In the genomic region with DNA sequence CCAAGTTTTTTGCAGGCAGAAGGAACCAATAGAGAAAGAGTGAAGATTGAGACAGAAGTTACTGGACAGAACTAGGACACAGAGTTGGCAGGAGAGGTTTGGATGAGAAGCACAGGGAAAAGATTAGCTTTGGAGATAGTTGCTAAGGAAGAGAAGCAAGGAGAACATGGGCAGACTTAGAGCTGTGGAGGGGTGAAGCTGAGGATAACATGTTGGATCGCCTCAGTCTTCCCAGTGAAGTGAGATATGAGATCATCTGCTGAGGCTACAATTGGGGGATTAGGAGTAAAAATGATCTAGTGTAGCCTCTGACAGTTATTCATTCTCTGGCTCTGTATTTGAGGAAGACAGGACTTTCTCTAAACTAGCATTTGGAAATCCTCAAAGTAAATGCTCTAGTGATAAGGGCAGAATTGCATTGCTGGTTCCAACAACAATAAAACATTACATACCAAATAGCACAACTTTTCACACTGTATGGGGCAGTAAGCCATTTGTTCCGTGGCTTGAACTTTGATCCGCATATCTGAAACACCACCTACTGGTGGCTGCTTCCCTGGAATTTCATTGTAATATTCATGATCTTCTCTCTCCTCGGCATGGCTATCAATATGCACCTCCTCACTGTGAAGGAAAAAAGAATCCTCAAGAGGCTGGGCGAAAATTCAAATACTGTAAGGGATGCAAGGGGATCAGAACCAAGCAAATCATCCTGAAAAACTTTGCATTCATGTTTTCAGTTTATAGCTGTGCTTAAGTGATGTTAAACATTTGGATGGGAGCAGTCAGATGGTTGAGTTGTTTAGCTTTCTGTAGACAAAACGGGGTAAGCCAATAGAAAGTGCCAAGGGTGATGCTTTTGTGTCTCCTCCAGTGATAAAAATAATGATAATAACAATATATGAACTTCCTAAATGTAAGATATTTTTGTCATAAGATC, we compare ENCODE assay signal across 10 cellular contexts. TPM values are rescaled to one million over a fixed set of nuclear protein-coding genes. Genes with fewer than 3 reads are reported as not detected.
DNase-seq lines count a peak whose midpoint lies in the region; ATAC-seq, FAIRE-seq and TF ChIP-seq lines count a peak whose summit lies in the region.
"Had no signal": no experiment of that assay in that cellular context is flagged by ENCODE, and none has a peak within 500 bp of the region (broad histone marks: within the 10 kb centered on the region; RNA-seq: fewer than 3 reads in every experiment).

No MANE protein-coding gene starts in this region.

- no peak overlapping the region; the same call in 1 of the 2 replicates for H2AFZ ChIP-seq in GM12878 (ENCODE audit: control insufficient read depth, low read depth, low read length)

- WGBS in GM12878 (ENCODE audit: insufficient coverage, insufficient replicate concordance, low lambda C conversion rate, missing lambda C conversion rate), result 14% methylated on average over 6 of the region's 6 CpGs

- H3K4me3 ChIP-seq in BE2C (ENCODE audit: low read depth, low read length), result no peak overlapping the region
- no peak overlapping the region for H3K4me3 ChIP-seq in GM12878
- no peak overlapping the region for H3K4me3 ChIP-seq in lower lobe of right lung

- TF ChIP-seq CTCF in BE2C (IDR thresholded peaks at IDR 0.05; ENCODE audit: low read depth, low read length) (peak; percentile 80), GM12878 (IDR thresholded peaks at IDR 0.05 in 2 of 3, conservative IDR thresholded peaks at IDR 0.05 in 1 of 3; ENCODE audit: control insufficient read depth in 2 of 3, extremely low read depth in 1 of 3, insufficient read depth in 1 of 3, low read depth in 3 of 3, low read length in 3 of 3) (peak in 1 of 3 experiments; percentile 25; a peak in 2 of 6 replicates), lower lobe of right lung (IDR thresholded peaks at IDR 0.05) (peak; percentile 43)

- H3K4me1 ChIP-seq in BE2C, result peaks cover 8% of the 10 kb centered on the region
- H3K4me1 ChIP-seq in GM12878 (ENCODE audit: control insufficient read depth, insufficient read depth, low read length), result no peaks in the 10 kb centered on the region
- no peaks in the 10 kb centered on the region for H3K4me1 ChIP-seq in lower lobe of right lung

- no peak for ATAC-seq in GM12878
- ATAC-seq in lower lobe of right lung, result peak; percentile 64 to 66

- CTCF ChIA-PET in GM12878 (lab: Yijun Ruan, JAX), result interaction anchor here (0.8 to 1.9 kb wide), 3 partner anchors 496 to 1460 kb away, joined by 3 to 7 read pairs (median 3); no protein-coding TSS in a partner anchor

- H4K20me1 ChIP-seq in GM12878 (ENCODE audit: control insufficient read depth, insufficient read depth), result no peaks in the 10 kb centered on the region

- H3K36me3 ChIP-seq in BE2C (no peaks in the 10 kb centered on the region; the same call in 1 of the 2 replicates), GM12878 (ENCODE audit: control insufficient read depth in 2 of 2, insufficient read depth in 2 of 2, low read length in 1 of 2) (no peaks in the 10 kb centered on the region), lower lobe of right lung (no peaks in the 10 kb centered on the region)

- DNase-seq in BE2C, result peak; percentile 32
- DNase-seq in GM12878 (ENCODE audit: low read depth, low spot score), result no peak
- DNase-seq in lower lobe of right lung, result no peak
- no peak for DNase-seq in activated T-helper 1 cell treated with anti-CD3 and anti-CD28 coated beads, Interleukin-12 subunit alpha, Interleukin-12 subunit beta, Interleukin-2, Interleukin-4 antibody, amounts not matched to agents 30 ng/mL and 10 ng/mL and 1 ng/mL, durations not matched to agents 14 hours and 24 hours and 36 hours (ENCODE audit: low spot score)
- no peak for DNase-seq in activated CD4-positive, alpha-beta T cell treated with anti-CD3 and anti-CD28 coated beads for 1 hour
- no peak for DNase-seq in activated naive CD8-positive, alpha-beta T cell treated with anti-CD3 and anti-CD28 coated beads for 36 hours
- no peak for DNase-seq in T-helper 2 cell

- no peak overlapping the region for H3K27ac Mint-ChIP-seq in activated T-helper 1 cell treated with anti-CD3 and anti-CD28 coated beads, Interleukin-12 subunit alpha, Interleukin-12 subunit beta, Interleukin-2, Interleukin-4 antibody, amounts not matched to agents 30 ng/mL and 10 ng/mL and 1 ng/mL, durations not matched to agents 14 hours and 24 hours and 36 hours
- H3K27ac Mint-ChIP-seq in activated naive CD8-positive, alpha-beta T cell treated with anti-CD3 and anti-CD28 coated beads for 36 hours, result no peak overlapping the region
- H3K27ac Mint-ChIP-seq: dendritic cell treated with granulocyte-macrophage colony-stimulating factor and Interleukin-4, amounts not matched to agents 40 ng/mL and 50 ng/mL, for 4 days; stimulated activated naive CD8-positive, alpha-beta T cell treated with anti-CD3 and anti-CD28 coated beads, Interleukin-15, Interleukin-2, amounts not matched to agents 100 ng/mL and 50 ng/mL, for 24 hours had no signal

- TF ChIP-seq RAD21 in Ishikawa (IDR thresholded peaks at IDR 0.05; ENCODE audit: low read depth), result peak; percentile 65
- 0 out of 2 replicates have a peak, but pooled peaks have one; percentile 10 for TF ChIP-seq RAD21 in GM12878 (IDR thresholded peaks at IDR 0.05; ENCODE audit: insufficient read depth, low read depth, low read length)

- no peaks in the 10 kb centered on the region for H3K9me3 Mint-ChIP-seq in activated T-helper 1 cell treated with anti-CD3 and anti-CD28 coated beads, Interleukin-12 subunit alpha, Interleukin-12 subunit beta, Interleukin-2, Interleukin-4 antibody, amounts not matched to agents 30 ng/mL and 10 ng/mL and 1 ng/mL, durations not matched to agents 14 hours and 24 hours and 36 hours
- no peaks in the 10 kb centered on the region for H3K9me3 Mint-ChIP-seq in activated naive CD8-positive, alpha-beta T cell treated with anti-CD3 and anti-CD28 coated beads for 36 hours
- H3K9me3 Mint-ChIP-seq: dendritic cell treated with granulocyte-macrophage colony-stimulating factor and Interleukin-4, amounts not matched to agents 40 ng/mL and 50 ng/mL, for 4 days; stimulated activated naive CD8-positive, alpha-beta T cell treated with anti-CD3 and anti-CD28 coated beads, Interleukin-15, Interleukin-2, amounts not matched to agents 100 ng/mL and 50 ng/mL, for 24 hours had no signal

- RAD21 ChIA-PET in GM12878 (lab: Charles Lee; ENCODE audit: unreplicated experiment), result interaction anchor here (1.1 to 1.2 kb wide), 3 partner anchors 45 to 497 kb away, joined by 3 to 4 read pairs (median 3); a partner anchor contains a TSS

- no peak overlapping the region for H3K9ac ChIP-seq in GM12878 (ENCODE audit: control insufficient read depth, insufficient read depth, low read length)

- SMC1A ChIA-PET in GM12878 (lab: Charles Lee; ENCODE audit: uncharacterized antibody, unreplicated experiment), result interaction anchor here (0.5 kb wide), 1 partner anchor 327 kb away, joined by 3 read pairs; no protein-coding TSS in a partner anchor

- in situ Hi-C loops in GM12878 (cut with MboI), result no loop called here

- POLR2A ChIA-PET in GM12878 (lab: Charles Lee), result no interaction called here

- no peak for TF ChIP-seq EP300 in Ishikawa (IDR thresholded peaks at IDR 0.05; ENCODE audit: borderline replicate concordance)
- TF ChIP-seq EP300 in GM12878 (IDR thresholded peaks at IDR 0.05; ENCODE audit: borderline replicate concordance in 1 of 2, control insufficient read depth in 1 of 2, low read depth in 2 of 2, low read length in 2 of 2), result no peak

- no peak overlapping the region for H3K4me3 Mint-ChIP-seq in activated T-helper 1 cell treated with anti-CD3 and anti-CD28 coated beads, Interleukin-12 subunit alpha, Interleukin-12 subunit beta, Interleukin-2, Interleukin-4 antibody, amounts not matched to agents 30 ng/mL and 10 ng/mL and 1 ng/mL, durations not matched to agents 14 hours and 24 hours and 36 hours
- H3K4me3 Mint-ChIP-seq in activated naive CD8-positive, alpha-beta T cell treated with anti-CD3 and anti-CD28 coated beads for 36 hours, result no peak overlapping the region
- H3K4me3 Mint-ChIP-seq: dendritic cell treated with granulocyte-macrophage colony-stimulating factor and Interleukin-4, amounts not matched to agents 40 ng/mL and 50 ng/mL, for 4 days; stimulated activated naive CD8-positive, alpha-beta T cell treated with anti-CD3 and anti-CD28 coated beads, Interleukin-15, Interleukin-2, amounts not matched to agents 100 ng/mL and 50 ng/mL, for 24 hours had no signal

- no peak overlapping the region for H3K27ac ChIP-seq in GM12878 (ENCODE audit: control insufficient read depth, insufficient read depth)
- H3K27ac ChIP-seq in lower lobe of right lung, result no peak overlapping the region

- no peaks in the 10 kb centered on the region for H3K79me2 ChIP-seq in GM12878 (ENCODE audit: control insufficient read depth, insufficient read depth, low read length)

- intact Hi-C loops in GM12878 (cut with micrococcal nuclease; ENCODE audit: unreplicated experiment), result loop anchor here (10.0 kb wide), 1 partner anchor 1149 kb away; no protein-coding TSS in a partner anchor
- intact Hi-C loops in lower lobe of right lung (cut with DNase I), result no loop called here
- intact Hi-C loops in activated T-helper 1 cell treated with anti-CD3 and anti-CD28 coated beads, Interleukin-12 subunit alpha, Interleukin-12 subunit beta, Interleukin-2, Interleukin-4 antibody, amounts not matched to agents 30 ng/mL and 10 ng/mL and 1 ng/mL, durations not matched to agents 14 hours and 24 hours and 36 hours (cut with micrococcal nuclease), result no loop called here

- peaks cover 15% of the 10 kb centered on the region for H3K27me3 Mint-ChIP-seq in activated T-helper 1 cell treated with anti-CD3 and anti-CD28 coated beads, Interleukin-12 subunit alpha, Interleukin-12 subunit beta, Interleukin-2, Interleukin-4 antibody, amounts not matched to agents 30 ng/mL and 10 ng/mL and 1 ng/mL, durations not matched to agents 14 hours and 24 hours and 36 hours (ENCODE audit: insufficient read depth)
- peaks cover 7% of the 10 kb centered on the region for H3K27me3 Mint-ChIP-seq in activated naive CD8-positive, alpha-beta T cell treated with anti-CD3 and anti-CD28 coated beads for 36 hours
- H3K27me3 Mint-ChIP-seq: dendritic cell treated with granulocyte-macrophage colony-stimulating factor and Interleukin-4, amounts not matched to agents 40 ng/mL and 50 ng/mL, for 4 days had no signal

- H3K9me3 ChIP-seq in BE2C, result no peaks in the 10 kb centered on the region; the same call in 1 of the 2 replicates
- H3K9me3 ChIP-seq in GM12878 (replicated peaks; ENCODE audit: control insufficient read depth, insufficient read depth, low read length), result no peaks in the 10 kb centered on the region
- no peaks in the 10 kb centered on the region for H3K9me3 ChIP-seq in lower lobe of right lung

- H3K4me2 ChIP-seq in GM12878 (ENCODE audit: control insufficient read depth, insufficient read depth), result no peak overlapping the region

- H3K36me3 Mint-ChIP-seq in activated T-helper 1 cell treated with anti-CD3 and anti-CD28 coated beads, Interleukin-12 subunit alpha, Interleukin-12 subunit beta, Interleukin-2, Interleukin-4 antibody, amounts not matched to agents 30 ng/mL and 10 ng/mL and 1 ng/mL, durations not matched to agents 14 hours and 24 hours and 36 hours (ENCODE audit: low read depth), result peaks cover 13% of the 10 kb centered on the region
- no peaks in the 10 kb centered on the region for H3K36me3 Mint-ChIP-seq in activated naive CD8-positive, alpha-beta T cell treated with anti-CD3 and anti-CD28 coated beads for 36 hours

- no TSS peak for BruUV-seq in GM12878 (replicated peaks; lab: Mats Ljungman, UMichigan)

- TF ChIP-seq POLR2A in GM12878 (IDR thresholded peaks at IDR 0.05; ENCODE audit: low read depth, low read length), result no peak

- H3K27me3 ChIP-seq in BE2C (no peaks in the 10 kb centered on the region), GM12878 (replicated peaks in 1 of 2; ENCODE audit: control insufficient read depth in 2 of 2, insufficient read depth in 2 of 2, low read length in 1 of 2) (no peaks in the 10 kb centered on the region), lower lobe of right lung (ENCODE audit: low read depth) (no peaks in the 10 kb centered on the region)

- no peak for FAIRE-seq in GM12878 (lab: Jason Lieb, UNC)

- peaks cover 9% of the 10 kb centered on the region for H3K4me1 Mint-ChIP-seq in activated T-helper 1 cell treated with anti-CD3 and anti-CD28 coated beads, Interleukin-12 subunit alpha, Interleukin-12 subunit beta, Interleukin-2, Interleukin-4 antibody, amounts not matched to agents 30 ng/mL and 10 ng/mL and 1 ng/mL, durations not matched to agents 14 hours and 24 hours and 36 hours (ENCODE audit: low read depth)
- H3K4me1 Mint-ChIP-seq in activated naive CD8-positive, alpha-beta T cell treated with anti-CD3 and anti-CD28 coated beads for 36 hours, result peaks cover 4% of the 10 kb centered on the region

RNA-seq across cellular contexts. Expression of a gene that starts 22.2 kb away (rescaled TPM):
- polyA plus RNA-seq in BE2C (2012; ENCODE audit: insufficient read depth, insufficient read length, low read depth), result 466 TPM
- 22.5 and 30.9 TPM in 2 replicates for total RNA-seq in GM12878 (2013; cell fraction: nucleolus; rRNA removed)
- total RNA-seq in GM12878 (2014; rRNA removed) (98.9 and 127 TPM in 2 replicates), GM12878 (2014; rRNA removed; fragmentation: Illumina TruSeq; extraction: Trizol) (123 and 125 TPM in 2 replicates), GM12878 (2021) (119 TPM in 2 replicates), lower lobe of right lung (84.0 TPM)
- 50.9 TPM for polyA plus RNA-seq in GM12878 (2011; ENCODE audit: low read depth)
- polyA plus RNA-seq in GM12878 (2011; rRNA removed) (157 and 182 TPM in 2 replicates), GM12878 (2014; fragmentation: Illumina TruSeq; extraction: Trizol) (123 and 157 TPM in 2 replicates), GM12878 (2014; fragmentation: Nextera tagmentation; extraction: Ambion mirVana) (10 to 100 TPM; 45.6 to 79.5 TPM), GM12878 (2014; rRNA removed) (137 and 142 TPM in 2 replicates), GM12878 (2016; fragmentation: Nextera tagmentation; extraction: Ambion mirVana) (100 to 1,000 TPM; 202 to 210 TPM)
- polyA plus RNA-seq in GM12878 (2011; cell fraction: cytosol; rRNA removed), result 83.4 and 91.3 TPM in 2 replicates
- polyA plus RNA-seq in GM12878 (2011; cell fraction: nucleus; rRNA removed), result 57.1 and 85.9 TPM in 2 replicates
- polyA plus RNA-seq in GM12878 (2012), result 82.8 and 85.4 TPM in 2 replicates
- polyA minus RNA-seq in GM12878 (2011; rRNA and poly(A)+ RNA removed), result 26.5 and 28.2 TPM in 2 replicates
- 29.9 and 32.7 TPM in 2 replicates for polyA minus RNA-seq in GM12878 (2011; cell fraction: cytosol; rRNA and poly(A)+ RNA removed)
- 10.8 and 15.1 TPM in 2 replicates for polyA minus RNA-seq in GM12878 (2011; cell fraction: nucleus; rRNA and poly(A)+ RNA removed)
- total RNA-seq in activated T-helper 1 cell treated with anti-CD3 and anti-CD28 coated beads, Interleukin-12 subunit alpha, Interleukin-12 subunit beta, Interleukin-2, Interleukin-4 antibody, amounts not matched to agents 30 ng/mL and 10 ng/mL and 1 ng/mL, durations not matched to agents 14 hours and 24 hours and 36 hours, result 177 and 183 TPM in 2 replicates
- 100 to 1,000 TPM; 100 to 103 TPM for total RNA-seq in activated naive CD8-positive, alpha-beta T cell treated with anti-CD3 and anti-CD28 coated beads for 36 hours

RNA-seq across cellular contexts. Expression of a gene that starts 44.9 kb away (rescaled TPM):
- 7.4 TPM for polyA plus RNA-seq in BE2C (2012; ENCODE audit: insufficient read depth, insufficient read length, low read depth)
- 106 and 120 TPM in 2 replicates for total RNA-seq in GM12878 (2013; cell fraction: nucleolus; rRNA removed)
- total RNA-seq in GM12878 (2014; rRNA removed), result 13.1 and 14.1 TPM in 2 replicates
- total RNA-seq in GM12878 (2014; rRNA removed; fragmentation: Illumina TruSeq; extraction: Trizol), result 21.2 and 25.4 TPM in 2 replicates
- total RNA-seq in GM12878 (2021), result 12.0 and 15.3 TPM in 2 replicates
- 3.6 TPM for polyA plus RNA-seq in GM12878 (2011; ENCODE audit: low read depth)
- polyA plus RNA-seq in GM12878 (2011; rRNA removed), result 6.9 and 8.6 TPM in 2 replicates
- polyA plus RNA-seq in GM12878 (2011; cell fraction: cytosol; rRNA removed), result 2.5 and 4.8 TPM in 2 replicates
- polyA plus RNA-seq in GM12878 (2011; cell fraction: nucleus; rRNA removed), result 18.8 and 20.5 TPM in 2 replicates
- polyA plus RNA-seq in GM12878 (2012), result 6.2 and 9.2 TPM in 2 replicates
- 15.8 and 18.6 TPM in 2 replicates for polyA plus RNA-seq in GM12878 (2014; fragmentation: Illumina TruSeq; extraction: Trizol)
- 1 to 10 TPM; 5.3 to 5.7 TPM for polyA plus RNA-seq in GM12878 (2014; fragmentation: Nextera tagmentation; extraction: Ambion mirVana)
- polyA plus RNA-seq in GM12878 (2014; rRNA removed), result 7.0 and 8.8 TPM in 2 replicates
- polyA plus RNA-seq in GM12878 (2016; fragmentation: Nextera tagmentation; extraction: Ambion mirVana), result 10 to 100 TPM; 19.6 to 22.6 TPM
- 12.8 and 21.7 TPM in 2 replicates for polyA minus RNA-seq in GM12878 (2011; rRNA and poly(A)+ RNA removed)
- 5.7 and 7.0 TPM in 2 replicates for polyA minus RNA-seq in GM12878 (2011; cell fraction: cytosol; rRNA and poly(A)+ RNA removed)
- 39.8 and 52.7 TPM in 2 replicates for polyA minus RNA-seq in GM12878 (2011; cell fraction: nucleus; rRNA and poly(A)+ RNA removed)
- 6.5 TPM for total RNA-seq in lower lobe of right lung
- 27.3 and 28.0 TPM in 2 replicates for total RNA-seq in activated T-helper 1 cell treated with anti-CD3 and anti-CD28 coated beads, Interleukin-12 subunit alpha, Interleukin-12 subunit beta, Interleukin-2, Interleukin-4 antibody, amounts not matched to agents 30 ng/mL and 10 ng/mL and 1 ng/mL, durations not matched to agents 14 hours and 24 hours and 36 hours
- 10 to 100 TPM; 27.2 to 27.3 TPM for total RNA-seq in activated naive CD8-positive, alpha-beta T cell treated with anti-CD3 and anti-CD28 coated beads for 36 hours
